ENCODE assay signal across 1 cellular context in genomic region chr1:205516362-205516761, GRCh38.
TF ChIP-seq lines count a peak whose summit lies in the region.

No MANE protein-coding gene starts in this region.

TF ChIP-seq in IMR-90, 13 proteins besides CTCF, POLR2A, EP300 and RAD21 (continued from another document):
- TF ChIP-seq, protein P1, sequence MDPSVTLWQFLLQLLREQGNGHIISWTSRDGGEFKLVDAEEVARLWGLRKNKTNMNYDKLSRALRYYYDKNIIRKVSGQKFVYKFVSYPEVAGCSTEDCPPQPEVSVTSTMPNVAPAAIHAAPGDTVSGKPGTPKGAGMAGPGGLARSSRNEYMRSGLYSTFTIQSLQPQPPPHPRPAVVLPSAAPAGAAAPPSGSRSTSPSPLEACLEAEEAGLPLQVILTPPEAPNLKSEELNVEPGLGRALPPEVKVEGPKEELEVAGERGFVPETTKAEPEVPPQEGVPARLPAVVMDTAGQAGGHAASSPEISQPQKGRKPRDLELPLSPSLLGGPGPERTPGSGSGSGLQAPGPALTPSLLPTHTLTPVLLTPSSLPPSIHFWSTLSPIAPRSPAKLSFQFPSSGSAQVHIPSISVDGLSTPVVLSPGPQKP (IDR thresholded peaks at IDR 0.05; ENCODE audit: borderline replicate concordance, low read depth, low read length): no peak
